26 cellular contexts compared by ENCODE assay signal in the genomic region with DNA sequence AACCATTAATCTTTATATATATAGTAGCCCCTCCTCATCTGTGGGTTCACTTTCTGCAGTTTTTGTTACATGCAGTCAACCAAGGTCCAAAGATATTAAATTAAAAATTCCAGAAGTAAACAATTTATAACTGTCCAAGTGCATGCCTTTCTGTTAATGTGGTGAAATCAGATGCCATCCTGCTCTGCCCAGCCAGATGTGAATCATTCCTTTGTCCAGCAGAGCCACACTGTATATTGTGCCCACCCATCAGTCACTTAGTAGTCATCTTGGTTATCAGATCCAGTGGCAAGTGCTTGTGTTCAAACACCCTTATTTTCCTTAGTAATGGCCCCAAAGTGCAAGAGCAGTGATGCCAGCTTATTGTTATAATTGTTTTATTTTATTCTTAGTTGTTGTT.
"Had no signal": no experiment of that assay in that cellular context is flagged by ENCODE, and none has a peak within 500 bp of the region (broad histone marks: within the 10 kb centered on the region; RNA-seq: fewer than 3 reads in every experiment).

No MANE protein-coding gene starts in this region.

- H3K36me3 Mint-ChIP-seq: neural progenitor cell; stimulated activated effector memory CD8-positive, alpha-beta T cell treated with anti-CD3 and anti-CD28 coated beads, Interleukin-12 subunit alpha, Interleukin-12 subunit beta, amount 100 ng/mL, for 72 hours had no signal

- H3K4me3 ChIP-seq: gastroesophageal sphincter, heart left ventricle, hepatocyte, left lung, mucosa of descending colon, neural progenitor cell, right lobe of liver, smooth muscle cell, stomach, thyroid gland, vagina had no signal

- ATAC-seq: effector memory CD8-positive, alpha-beta T cell; gastroesophageal sphincter; left lung; mucosa of descending colon; naive thymus-derived CD4-positive, alpha-beta T cell; right lobe of liver; stimulated activated effector memory CD8-positive, alpha-beta T cell treated with anti-CD3 and anti-CD28 coated beads, Interleukin-12 subunit alpha, Interleukin-12 subunit beta, amount 100 ng/mL, for 72 hours had no signal

- H3K27ac ChIP-seq: gastroesophageal sphincter, heart left ventricle, hepatocyte, left lung, neural progenitor cell, parathyroid adenoma, right lobe of liver, stomach, thyroid gland, vagina had no signal

- H3K27me3 ChIP-seq: gastroesophageal sphincter, heart left ventricle, hepatocyte, left lung, neural progenitor cell, right lobe of liver, stomach, thyroid gland, vagina had no signal

- H3K4me1 ChIP-seq: heart left ventricle, left lung, neural progenitor cell, parathyroid adenoma, right lobe of liver, stomach, thyroid gland, vagina had no signal

- H3K4me1 Mint-ChIP-seq: naive thymus-derived CD4-positive, alpha-beta T cell; nephron; neural progenitor cell; stimulated activated effector memory CD8-positive, alpha-beta T cell treated with anti-CD3 and anti-CD28 coated beads, Interleukin-12 subunit alpha, Interleukin-12 subunit beta, amount 100 ng/mL, for 72 hours had no signal

- DNase-seq: cortex of kidney; effector memory CD8-positive, alpha-beta T cell; erythroblast; heart left ventricle; kidney; left lung; mesenchymal stem cell; mucosa of descending colon; naive thymus-derived CD4-positive, alpha-beta T cell; right lobe of liver; stimulated activated CD4-positive, alpha-beta T cell treated with anti-CD3 and anti-CD28 coated beads, Interleukin-2, amount 100 ng/mL, for 24 hours; stimulated activated CD4-positive, alpha-beta T cell treated with anti-CD3 and anti-CD28 coated beads, Interleukin-4, amount 100 ng/mL, for 24 hours; stimulated activated naive CD4-positive, alpha-beta T cell treated with Interleukin-2 at 50 U/mL for 16 hours; stomach; thyroid gland; trophoblast cell had no signal

- H3K27ac Mint-ChIP-seq: effector memory CD8-positive, alpha-beta T cell; mesothelial cell of epicardium; naive thymus-derived CD4-positive, alpha-beta T cell; nephron; neural progenitor cell; progenitor cell of endocrine pancreas; stimulated activated effector memory CD8-positive, alpha-beta T cell treated with anti-CD3 and anti-CD28 coated beads, Interleukin-12 subunit alpha, Interleukin-12 subunit beta, amount 100 ng/mL, for 72 hours had no signal

- H3K9me3 Mint-ChIP-seq: effector memory CD8-positive, alpha-beta T cell had no signal

- H3K4me3 Mint-ChIP-seq: effector memory CD8-positive, alpha-beta T cell; mesothelial cell of epicardium; naive thymus-derived CD4-positive, alpha-beta T cell; nephron; neural progenitor cell; stimulated activated effector memory CD8-positive, alpha-beta T cell treated with anti-CD3 and anti-CD28 coated beads, Interleukin-12 subunit alpha, Interleukin-12 subunit beta, amount 100 ng/mL, for 72 hours had no signal

- H3K27me3 Mint-ChIP-seq: progenitor cell of endocrine pancreas had no signal

- H3K9me3 ChIP-seq: gastroesophageal sphincter, left lung, mucosa of descending colon, right lobe of liver, stomach, thyroid gland, vagina had no signal

- H3K36me3 ChIP-seq: gastroesophageal sphincter, heart left ventricle, left lung, neural progenitor cell, right lobe of liver, stomach, thyroid gland, vagina had no signal
